Comparison of ENCODE assay signal across 10 cellular contexts in the genomic region with DNA sequence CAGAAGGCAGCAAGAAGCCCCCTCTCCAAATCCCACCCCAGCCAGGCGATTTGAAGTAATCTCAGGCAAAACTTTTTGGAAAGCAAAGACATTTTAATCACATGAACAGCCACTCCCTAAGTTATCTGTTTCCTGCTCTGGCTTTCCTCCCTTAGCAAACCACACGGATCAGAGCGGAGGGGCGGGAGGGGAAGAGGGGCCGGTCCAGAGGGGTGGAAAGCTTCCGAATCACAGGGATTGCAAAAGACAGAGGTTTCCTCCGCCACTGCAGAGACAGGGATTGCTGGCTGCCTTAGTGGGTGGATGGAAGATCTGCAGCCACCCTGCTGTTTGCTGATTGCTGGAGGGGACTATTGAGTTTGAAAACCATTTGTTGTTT. TPM values are rescaled to one million over a fixed set of nuclear protein-coding genes. Genes with fewer than 3 reads are reported as not detected.
DNase-seq lines count a peak whose midpoint lies in the region; ATAC-seq and TF ChIP-seq lines count a peak whose summit lies in the region.
"Had no signal": no experiment of that assay in that cellular context is flagged by ENCODE, and none has a peak within 500 bp of the region (broad histone marks: within the 10 kb centered on the region; RNA-seq: fewer than 3 reads in every experiment).

No MANE protein-coding gene starts in this region.

- no peak for DNase-seq in NT2/D1 (ENCODE audit: low read depth, low spot score)
- peak; percentile 81 for DNase-seq in endodermal cell
- peak; percentile 50 for DNase-seq in lower lobe of right lung
- no peak for DNase-seq in effector memory CD4-positive, alpha-beta T cell
- DNase-seq in effector CD4-positive, alpha-beta T cell, result no peak
- no peak for DNase-seq in T-helper 2 cell treated with Interferon-gamma antibody and Interleukin-4, amounts not matched to agents 5 μg/mL and 100 μg/mL, for 36 hours (ENCODE audit: low spot score)
- DNase-seq: activated CD8-positive, alpha-beta memory T cell treated with anti-CD3 and anti-CD28 coated beads for 24 hours had no signal

- peak overlapping the region; percentile 15 for H3K4me3 Mint-ChIP-seq in endodermal cell
- no peak overlapping the region for H3K4me3 Mint-ChIP-seq in T-helper 2 cell treated with Interferon-gamma antibody and Interleukin-4, amounts not matched to agents 5 μg/mL and 100 μg/mL, for 36 hours
- H3K4me3 Mint-ChIP-seq: stimulated activated memory B cell treated with anti-CD40 and anti-IgM and Interleukin-4, amounts not matched to agents 10 μg/mL and 1 μg/mL and 100 μg/mL, for 72 hours had no signal

- H3K36me3 Mint-ChIP-seq in endodermal cell (ENCODE audit: low read depth), result no peaks in the 10 kb centered on the region
- H3K36me3 Mint-ChIP-seq in T-helper 2 cell treated with Interferon-gamma antibody and Interleukin-4, amounts not matched to agents 5 μg/mL and 100 μg/mL, for 36 hours (ENCODE audit: low read depth), result no peaks in the 10 kb centered on the region
- H3K36me3 Mint-ChIP-seq: stimulated activated memory B cell treated with anti-CD40 and anti-IgM and Interleukin-4, amounts not matched to agents 10 μg/mL and 1 μg/mL and 100 μg/mL, for 72 hours had no signal

- peaks cover 24% of the 10 kb centered on the region for H3K4me1 Mint-ChIP-seq in endodermal cell
- H3K4me1 Mint-ChIP-seq in T-helper 2 cell treated with Interferon-gamma antibody and Interleukin-4, amounts not matched to agents 5 μg/mL and 100 μg/mL, for 36 hours (ENCODE audit: low read depth), result no peaks in the 10 kb centered on the region

- H3K4me3 ChIP-seq in NT2/D1 (ENCODE audit: insufficient read length, low read depth) (no peak overlapping the region), endodermal cell (ENCODE audit: low read length) (peak overlapping the region; percentile 53), lower lobe of right lung (no peak overlapping the region), urinary bladder (ENCODE audit: low read depth, low read length) (no peak overlapping the region)
- H3K4me3 ChIP-seq in effector memory CD4-positive, alpha-beta T cell (ENCODE audit: insufficient read depth, low read depth, low read length, poor library complexity, severe bottlenecking), result no peak overlapping the region

- 20 to 80% methylated on average over 1 to 6 of the region's 7 CpGs for WGBS in endodermal cell (ENCODE audit: insufficient coverage in 1 of 2, insufficient read length in 1 of 2), 2 experiments
- WGBS in urinary bladder, result 2% methylated on average over 7 of the region's 7 CpGs

- intact Hi-C loops in lower lobe of right lung (cut with DNase I), result no loop called here

- no peak overlapping the region for H3K27ac Mint-ChIP-seq in endodermal cell
- no peak overlapping the region for H3K27ac Mint-ChIP-seq in T-helper 2 cell treated with Interferon-gamma antibody and Interleukin-4, amounts not matched to agents 5 μg/mL and 100 μg/mL, for 36 hours
- H3K27ac Mint-ChIP-seq: stimulated activated memory B cell treated with anti-CD40 and anti-IgM and Interleukin-4, amounts not matched to agents 10 μg/mL and 1 μg/mL and 100 μg/mL, for 72 hours had no signal

- H3K4me1 ChIP-seq in NT2/D1 (ENCODE audit: insufficient read depth, insufficient read length), result peaks cover 25% of the 10 kb centered on the region
- peaks cover 12% of the 10 kb centered on the region for H3K4me1 ChIP-seq in endodermal cell (ENCODE audit: control insufficient read depth, insufficient read depth, low read length)
- H3K4me1 ChIP-seq in lower lobe of right lung, result peaks cover 100% of the 10 kb centered on the region
- H3K4me1 ChIP-seq in urinary bladder (ENCODE audit: insufficient read depth), result no peaks in the 10 kb centered on the region
- no peaks in the 10 kb centered on the region for H3K4me1 ChIP-seq in effector memory CD4-positive, alpha-beta T cell (ENCODE audit: control insufficient read depth, insufficient read depth, low read length, poor library complexity, severe bottlenecking)

- ATAC-seq in lower lobe of right lung (peak; percentile 36 to 41), GM19395 (IDR thresholded peaks at IDR 0.05; ENCODE audit: unreplicated experiment) (no peak)
- ATAC-seq: stimulated activated memory B cell treated with anti-CD40 and anti-IgM and Interleukin-4, amounts not matched to agents 10 μg/mL and 1 μg/mL and 100 μg/mL, for 72 hours had no signal

- H3K27me3 Mint-ChIP-seq in endodermal cell (ENCODE audit: insufficient read depth), result no peaks in the 10 kb centered on the region
- no peaks in the 10 kb centered on the region for H3K27me3 Mint-ChIP-seq in T-helper 2 cell treated with Interferon-gamma antibody and Interleukin-4, amounts not matched to agents 5 μg/mL and 100 μg/mL, for 36 hours (ENCODE audit: low read depth)

- H3K9me3 ChIP-seq in NT2/D1 (ENCODE audit: insufficient read depth, low read length) (no peaks in the 10 kb centered on the region), endodermal cell (ENCODE audit: control insufficient read depth, low read length) (no peaks in the 10 kb centered on the region), lower lobe of right lung (no peaks in the 10 kb centered on the region)
- no peaks in the 10 kb centered on the region for H3K9me3 ChIP-seq in effector memory CD4-positive, alpha-beta T cell (ENCODE audit: control insufficient read depth, low read length)

- TF ChIP-seq CTCF in endodermal cell (conservative IDR thresholded peaks at IDR 0.05) (no peak), lower lobe of right lung (IDR thresholded peaks at IDR 0.05) (no peak)

- peak overlapping the region; percentile 56 for H3K9ac ChIP-seq in NT2/D1 (ENCODE audit: insufficient read length, low read depth)
- no peak overlapping the region for H3K9ac ChIP-seq in endodermal cell (ENCODE audit: extremely low read depth, low read length, poor library complexity, severe bottlenecking)

- peak overlapping the region; percentile 86 for H3K27ac ChIP-seq in endodermal cell (ENCODE audit: low read depth, low read length)
- peak overlapping the region; percentile 82 for H3K27ac ChIP-seq in lower lobe of right lung
- peak overlapping the region; percentile 81 for H3K27ac ChIP-seq in urinary bladder (ENCODE audit: low read depth)
- H3K27ac ChIP-seq in effector memory CD4-positive, alpha-beta T cell (ENCODE audit: insufficient read depth, low read length, poor library complexity, severe bottlenecking), result no peak overlapping the region

- H3K27me3 ChIP-seq in NT2/D1 (ENCODE audit: insufficient read depth, insufficient read length) (no peaks in the 10 kb centered on the region), endodermal cell (ENCODE audit: control insufficient read depth, insufficient read depth, low read length, poor library complexity, severe bottlenecking) (no peaks in the 10 kb centered on the region), lower lobe of right lung (ENCODE audit: low read depth) (no peaks in the 10 kb centered on the region)
- no peaks in the 10 kb centered on the region for H3K27me3 ChIP-seq in effector memory CD4-positive, alpha-beta T cell (replicated peaks; ENCODE audit: control insufficient read depth, insufficient read depth, low read length, poor library complexity, severe bottlenecking)

- no peaks in the 10 kb centered on the region for H3K9me3 Mint-ChIP-seq in endodermal cell
- no peaks in the 10 kb centered on the region for H3K9me3 Mint-ChIP-seq in T-helper 2 cell treated with Interferon-gamma antibody and Interleukin-4, amounts not matched to agents 5 μg/mL and 100 μg/mL, for 36 hours
- H3K9me3 Mint-ChIP-seq: stimulated activated memory B cell treated with anti-CD40 and anti-IgM and Interleukin-4, amounts not matched to agents 10 μg/mL and 1 μg/mL and 100 μg/mL, for 72 hours had no signal

- no peaks in the 10 kb centered on the region for H3K36me3 ChIP-seq in NT2/D1 (ENCODE audit: insufficient read depth, insufficient read length, low read length)
- no peaks in the 10 kb centered on the region for H3K36me3 ChIP-seq in endodermal cell (ENCODE audit: control insufficient read depth, insufficient read depth, low read length)
- no peaks in the 10 kb centered on the region for H3K36me3 ChIP-seq in lower lobe of right lung
- no peaks in the 10 kb centered on the region for H3K36me3 ChIP-seq in urinary bladder (ENCODE audit: insufficient read depth)
- H3K36me3 ChIP-seq in effector memory CD4-positive, alpha-beta T cell (ENCODE audit: control insufficient read depth, insufficient read depth, low read length), result no peaks in the 10 kb centered on the region

RNA-seq across cellular contexts. Expression of gene ZCCHC24, which starts 41.2 kb away (rescaled TPM):
- total RNA-seq in endodermal cell (10 to 100 TPM in 1 of 2 donors, 1 to 10 TPM in 1; 7.6 to 10.7 TPM), lower lobe of right lung (34.7 TPM), urinary bladder (43.5 TPM)
- 11.2 TPM for polyA plus RNA-seq in endodermal cell (2013, experiment 1 of 2)
- polyA plus RNA-seq in endodermal cell (2013, experiment 2 of 2), result 11.5 TPM
- polyA plus RNA-seq in urinary bladder, result 98.2 TPM

RNA-seq across cellular contexts. Expression of gene PPIF, which starts 57.0 kb away (rescaled TPM):
- total RNA-seq in endodermal cell, result 10 to 100 TPM; 50.4 to 51.0 TPM
- 54.6 TPM for polyA plus RNA-seq in endodermal cell (2013, experiment 1 of 2)
- 46.4 TPM for polyA plus RNA-seq in endodermal cell (2013, experiment 2 of 2)
- 28.5 TPM for total RNA-seq in lower lobe of right lung
- 17.4 TPM for total RNA-seq in urinary bladder
- 39.4 TPM for polyA plus RNA-seq in urinary bladder

Comparison
In these comparisons a context has a peak if more than half of its experiments do, and no peak if none do; other contexts are left out.
1. DNase-seq: peak in endodermal cell (single experiment) and lower lobe of right lung (single experiment); none in NT2/D1 (single experiment), effector memory CD4-positive, alpha-beta T cell (0 of 3), effector CD4-positive, alpha-beta T cell (single experiment) and T-helper 2 cell treated with Interferon-gamma antibody and Interleukin-4, amounts not matched to agents 5 μg/mL and 100 μg/mL, for 36 hours (single experiment).